ENCODE assay signal across 1 cellular context in genomic region chr4:89283226-89283974, GRCh38.
A peak's percentile ranks its signal among the peaks of the same experiment; 100 is the strongest.
TF ChIP-seq lines count a peak whose summit lies in the region.

No MANE protein-coding gene starts in this region.

TF ChIP-seq in A549, 52 proteins besides CTCF, POLR2A, EP300 and RAD21 (continued from another document):
- 0 out of 2 replicates have a peak, but pooled peaks have one; percentile 14 for TF ChIP-seq GATA3 (IDR thresholded peaks at IDR 0.05; ENCODE audit: borderline replicate concordance)
- TF ChIP-seq CEBPB (IDR thresholded peaks at IDR 0.05) = peak; percentile 89 to 90
